In genomic region chr2:214574077-214574775, GRCh38 we compare ENCODE assay signal across 24 cellular contexts.
DNase-seq lines count a peak whose midpoint lies in the region; ATAC-seq and TF ChIP-seq lines count a peak whose summit lies in the region.
"Had no signal": no experiment of that assay in that cellular context is flagged by ENCODE, and none has a peak within 500 bp of the region (broad histone marks: within the 10 kb centered on the region; RNA-seq: fewer than 3 reads in every experiment).

No MANE protein-coding gene starts in this region.

- H3K9me3 Mint-ChIP-seq in nephron: no peaks in the 10 kb centered on the region
- peaks cover 2% of the 10 kb centered on the region for H3K9me3 Mint-ChIP-seq in natural killer cell treated with Interleukin-12 subunit alpha and Interleukin-12 subunit beta and Interleukin-15 and Interleukin-18, amount 100 ng/mL, for 72 hours
- H3K9me3 Mint-ChIP-seq: activated CD8-positive, alpha-beta T cell treated with anti-CD3 and anti-CD28 coated beads for 36 hours; activated naive CD4-positive, alpha-beta T cell treated with anti-CD3 and anti-CD28 coated beads, Interleukin-2, amount 50 U/mL, for 72 hours; GM23338; IgD-negative memory B cell; T-cell had no signal

- H4K20me1 ChIP-seq in BLaER1 treated with 17β-estradiol and CSF1 and Interleukin-3, amounts not matched to agents 10 nM and 100 nM: no peaks in the 10 kb centered on the region

- H3K9me3 ChIP-seq in BLaER1 treated with 17β-estradiol and CSF1 and Interleukin-3, amounts not matched to agents 10 nM and 100 nM (replicated peaks in 1 of 11): no peaks in the 10 kb centered on the region
- no peaks in the 10 kb centered on the region for H3K9me3 ChIP-seq in SJCRH30 (replicated peaks)
- H3K9me3 ChIP-seq: body of pancreas had no signal

- no peak for TF ChIP-seq CTCF in nephron (IDR thresholded peaks at IDR 0.05; ENCODE audit: unreplicated experiment in 3 of 3)

- H3K36me3 Mint-ChIP-seq in nephron (ENCODE audit: low read depth): no peaks in the 10 kb centered on the region
- H3K36me3 Mint-ChIP-seq in natural killer cell treated with Interleukin-12 subunit alpha and Interleukin-12 subunit beta and Interleukin-15 and Interleukin-18, amount 100 ng/mL, for 72 hours: no peaks in the 10 kb centered on the region
- H3K36me3 Mint-ChIP-seq: activated naive CD4-positive, alpha-beta T cell treated with anti-CD3 and anti-CD28 coated beads, Interleukin-2, amount 50 U/mL, for 72 hours; CD4-positive, alpha-beta memory T cell; IgD-negative memory B cell; natural killer cell; T-cell had no signal

- DNase-seq in NCI-H510A treated with DMSO at 0.1 percent for 48 hours (lab: John Stamatoyannopoulos, UW) (peak; percentile 80), HuH-7 (ENCODE audit: low spot score) (no peak), SJCRH30 (no peak), inferior parietal cortex (ENCODE audit: extremely low spot score) (no peak)
- DNase-seq in natural killer cell treated with Interleukin-12 subunit alpha and Interleukin-12 subunit beta and Interleukin-15 and Interleukin-18, amount 100 ng/mL, for 72 hours (ENCODE audit: low spot score): no peak
- DNase-seq: ACHN; activated T-cell treated with anti-CD3 and anti-CD28 coated beads, Interleukin-2, amount 50 U/mL, for 48 hours; CD4-positive, alpha-beta memory T cell; EL; mesenchymal stem cell; MV-4-11; natural killer cell; NCI-H2227 treated with DMSO at 0.1 percent for 48 hours; stimulated activated naive CD8-positive, alpha-beta T cell treated with anti-CD3 and anti-CD28 coated beads, Interleukin-15, amount 100 ng/mL, for 72 hours; T-cell; WERI-Rb-1 had no signal

- H3K4me2 ChIP-seq in BLaER1 treated with 17β-estradiol and CSF1 and Interleukin-3, amounts not matched to agents 10 nM and 100 nM: peak overlapping the region in 7 of 11 experiments; percentile 11 to 76 (median 69); a peak in 13 of 22 replicates
- H3K4me2 ChIP-seq: GM23338 had no signal

- H3K9ac ChIP-seq in BLaER1 treated with 17β-estradiol and CSF1 and Interleukin-3, amounts not matched to agents 10 nM and 100 nM: no peak overlapping the region

- peak; percentile 53 for ATAC-seq in HG02981 (IDR thresholded peaks at IDR 0.05; ENCODE audit: unreplicated experiment)
- no peak for ATAC-seq in natural killer cell treated with Interleukin-12 subunit alpha and Interleukin-12 subunit beta and Interleukin-15 and Interleukin-18, amount 100 ng/mL, for 72 hours
- ATAC-seq: activated CD8-positive, alpha-beta T cell treated with anti-CD3 and anti-CD28 coated beads for 36 hours; activated naive CD4-positive, alpha-beta T cell treated with anti-CD3 and anti-CD28 coated beads, Interleukin-2, amount 50 U/mL, for 72 hours; body of pancreas; GM23338; natural killer cell; stimulated activated naive CD8-positive, alpha-beta T cell treated with anti-CD3 and anti-CD28 coated beads, Interleukin-15, amount 100 ng/mL, for 72 hours; T-cell had no signal

- no peaks in the 10 kb centered on the region for H3K36me3 ChIP-seq in BLaER1 treated with 17β-estradiol and CSF1 and Interleukin-3, amounts not matched to agents 10 nM and 100 nM
- H3K36me3 ChIP-seq in SJCRH30: no peaks in the 10 kb centered on the region
- H3K36me3 ChIP-seq: WERI-Rb-1 had no signal

- H3K4me3 Mint-ChIP-seq in nephron: no peak overlapping the region
- H3K4me3 Mint-ChIP-seq in natural killer cell treated with Interleukin-12 subunit alpha and Interleukin-12 subunit beta and Interleukin-15 and Interleukin-18, amount 100 ng/mL, for 72 hours: no peak overlapping the region
- H3K4me3 Mint-ChIP-seq: activated CD8-positive, alpha-beta T cell treated with anti-CD3 and anti-CD28 coated beads for 36 hours; GM23338; IgD-negative memory B cell; natural killer cell; T-cell had no signal

- H3K4me1 ChIP-seq in BLaER1 treated with 17β-estradiol and CSF1 and Interleukin-3, amounts not matched to agents 10 nM and 100 nM: peaks cover 8 to 23% (median 19%) of the 10 kb centered on the region in 10 experiments; a peak in 18 of 20 replicates
- H3K4me1 ChIP-seq in SJCRH30: no peaks in the 10 kb centered on the region
- H3K4me1 ChIP-seq: body of pancreas had no signal

- H3K27me3 Mint-ChIP-seq in nephron (ENCODE audit: low read depth): no peaks in the 10 kb centered on the region
- H3K27me3 Mint-ChIP-seq in natural killer cell treated with Interleukin-12 subunit alpha and Interleukin-12 subunit beta and Interleukin-15 and Interleukin-18, amount 100 ng/mL, for 72 hours: peaks cover 0 to 4% of the 10 kb centered on the region in 2 donors

- H3K27ac ChIP-seq in BLaER1 treated with 17β-estradiol and CSF1 and Interleukin-3, amounts not matched to agents 10 nM and 100 nM: no peak overlapping the region
- no peak overlapping the region for H3K27ac ChIP-seq in SJCRH30
- H3K27ac ChIP-seq: body of pancreas, WERI-Rb-1 had no signal

- H3K4me3 ChIP-seq in BLaER1 treated with 17β-estradiol and CSF1 and Interleukin-3, amounts not matched to agents 10 nM and 100 nM: no peak overlapping the region
- no peak overlapping the region for H3K4me3 ChIP-seq in SJCRH30
- H3K4me3 ChIP-seq: body of pancreas, GM23338 had no signal

- H3K4me1 Mint-ChIP-seq in nephron: peaks cover 11% of the 10 kb centered on the region
- H3K4me1 Mint-ChIP-seq in natural killer cell treated with Interleukin-12 subunit alpha and Interleukin-12 subunit beta and Interleukin-15 and Interleukin-18, amount 100 ng/mL, for 72 hours (ENCODE audit: low read depth in 2 of 2): peaks cover 2 to 11% of the 10 kb centered on the region in 2 donors

- peak overlapping the region in 2 of 3 experiments; percentile 8 to 72 for H3K27ac Mint-ChIP-seq in nephron
- H3K27ac Mint-ChIP-seq in natural killer cell treated with Interleukin-12 subunit alpha and Interleukin-12 subunit beta and Interleukin-15 and Interleukin-18, amount 100 ng/mL, for 72 hours: no peak overlapping the region
- H3K27ac Mint-ChIP-seq: activated CD8-positive, alpha-beta T cell treated with anti-CD3 and anti-CD28 coated beads for 36 hours; activated naive CD4-positive, alpha-beta T cell treated with anti-CD3 and anti-CD28 coated beads, Interleukin-2, amount 50 U/mL, for 72 hours; CD4-positive, alpha-beta memory T cell; GM23338; IgD-negative memory B cell; natural killer cell; T-cell had no signal

- no peaks in the 10 kb centered on the region for H3K27me3 ChIP-seq in BLaER1 treated with 17β-estradiol and CSF1 and Interleukin-3, amounts not matched to agents 10 nM and 100 nM
- H3K27me3 ChIP-seq in SJCRH30: no peaks in the 10 kb centered on the region
- H3K27me3 ChIP-seq: body of pancreas had no signal

Comparison
In these comparisons a context has a peak if more than half of its experiments do, and no peak if none do; other contexts are left out.
1. H3K27ac Mint-ChIP-seq: peak in nephron (2 of 3); none in natural killer cell treated with Interleukin-12 subunit alpha and Interleukin-12 subunit beta and Interleukin-15 and Interleukin-18, amount 100 ng/mL, for 72 hours (0 of 2).